30 cellular contexts compared by ENCODE assay signal in genomic region chr1:78222225-78222961, GRCh38.
A peak's percentile ranks its signal among the peaks of the same experiment; 100 is the strongest.
DNase-seq lines count a peak whose midpoint lies in the region; ATAC-seq, FAIRE-seq and TF ChIP-seq lines count a peak whose summit lies in the region.
"Had no signal": no experiment of that assay in that cellular context is flagged by ENCODE, and none has a peak within 500 bp of the region (broad histone marks: within the 10 kb centered on the region; RNA-seq: fewer than 3 reads in every experiment).

No MANE protein-coding gene starts in this region.

- no peaks in the 10 kb centered on the region for H3K36me3 Mint-ChIP-seq in nephron progenitor cell (ENCODE audit: low read depth)
- H3K36me3 Mint-ChIP-seq: CD14-positive monocyte; CD8-positive, alpha-beta memory T cell; IgD-negative memory B cell had no signal

- no peaks in the 10 kb centered on the region for H3K27me3 ChIP-seq in mammary epithelial cell (ENCODE audit: insufficient read depth, low read length)
- H3K27me3 ChIP-seq in right lobe of liver: no peaks in the 10 kb centered on the region
- H3K27me3 ChIP-seq: SJCRH30 had no signal

- intact Hi-C loops in mammary epithelial cell (cut with micrococcal nuclease): no loop called here
- intact Hi-C loops in right lobe of liver (cut with DNase I): no loop called here

- ATAC-seq in right lobe of liver (peak; percentile 50 to 73 (median 59)), HG02642 (IDR thresholded peaks at IDR 0.05; ENCODE audit: poor library complexity, unreplicated experiment) (no peak)
- ATAC-seq: A549, GM23338, Right ventricle myocardium inferior, SK-N-SH treated with all-trans-retinoic acid at 6 μM for 48 hours had no signal

- 31% methylated on average over 5 of the region's 5 CpGs for WGBS in mammary epithelial cell (ENCODE audit: low coverage, missing lambda C conversion rate)
- WGBS in right lobe of liver (ENCODE audit: insufficient coverage, low coverage, low lambda C conversion rate, missing lambda C conversion rate): 20% methylated on average over 5 of the region's 5 CpGs

- CTCF ChIA-PET in mammary epithelial cell (lab: Charles Lee; ENCODE audit: low non-redundant PET): interaction anchor here (0.6 kb wide), 1 partner anchor 1275 kb away, joined by 3 read pairs; no protein-coding TSS in a partner anchor

- TF ChIP-seq POLR2A in H54 (IDR thresholded peaks at IDR 0.05; ENCODE audit: low read depth, low read length): no peak
- TF ChIP-seq POLR2A in right lobe of liver (IDR thresholded peaks at IDR 0.05): no peak

- peak; percentile 30 for FAIRE-seq in H54 (lab: Jason Lieb, UNC)
- FAIRE-seq: A549, GM18507 had no signal

- H3K9ac ChIP-seq in mammary epithelial cell (ENCODE audit: insufficient read depth, low read length): no peak overlapping the region
- H3K9ac ChIP-seq: KMS-11 had no signal

- peaks cover 9% of the 10 kb centered on the region for H3K9me3 ChIP-seq in mammary epithelial cell (replicated peaks; ENCODE audit: insufficient read depth, low read length)
- peaks cover 0 to 4% (median 0%) of the 10 kb centered on the region in 4 donors for H3K9me3 ChIP-seq in right lobe of liver
- H3K9me3 ChIP-seq: A549, HAP-1, SJCRH30 had no signal

- dilution Hi-C loops in mammary epithelial cell (cut with HindIII; ENCODE audit: low sequenced_read_pairs): no loop called here

- in situ Hi-C loops in mammary epithelial cell (cut with MboI; ENCODE audit: low sequenced_read_pairs in 2 of 2): no loop called here

- no peak overlapping the region for H3K27ac ChIP-seq in mammary epithelial cell (ENCODE audit: insufficient read depth, low read depth, low read length)
- peak overlapping the region in 2 of 3 donors; percentile 61 to 85 for H3K27ac ChIP-seq in right lobe of liver
- H3K27ac ChIP-seq: A549, KMS-11, PC-9, SJCRH30 had no signal

- H3K4me3 ChIP-seq in AG10803 (ENCODE audit: low read length) (no peak overlapping the region), mammary epithelial cell (replicated peaks in 1 of 3; ENCODE audit: insufficient read depth in 1 of 3, low read depth in 2 of 3, low read length in 3 of 3) (no peak overlapping the region), right lobe of liver (peak overlapping the region in 1 of 3 donors; percentile 2)
- H3K4me3 ChIP-seq: A549, GM23338, HAP-1, PC-9, SJCRH30 had no signal

- no peak overlapping the region for H3K27ac Mint-ChIP-seq in nephron progenitor cell
- H3K27ac Mint-ChIP-seq: B cell; CD14-positive monocyte; CD8-positive, alpha-beta memory T cell; GM23338; IgD-negative memory B cell had no signal

- BruUV-seq in mammary epithelial cell (replicated peaks; lab: Mats Ljungman, UMichigan): no TSS peak

- H3K4me1 ChIP-seq in mammary epithelial cell (ENCODE audit: insufficient read depth, low read length) (peaks cover 13% of the 10 kb centered on the region), right lobe of liver (peaks cover 0 to 42% (median 16%) of the 10 kb centered on the region in 4 donors)
- H3K4me1 ChIP-seq: A549, HAP-1, SJCRH30 had no signal

- DNase-seq in AG10803 (ENCODE audit: low read depth) (peak; percentile 5), H54 (ENCODE audit: insufficient read length, low spot score) (no peak), mammary epithelial cell (peak; percentile 25), right lobe of liver (no peak), NCI-H128 (lab: John Stamatoyannopoulos, UW; ENCODE audit: unreplicated experiment) (no peak), NCI-H187 (lab: John Stamatoyannopoulos, UW) (no peak), nephron progenitor cell (no peak)
- DNase-seq: CD8-positive, alpha-beta memory T cell; DND-41; NCI-H1092 treated with DMSO at 0.1 percent for 48 hours; NCI-H1436 treated with DMSO at 0.1 percent for 48 hours; NCI-H1930; NCI-H2107; NCI-H446; NCI-H524 treated with DMSO at 0.1 percent for 48 hours; NCI-H82; NK-92 treated with Interleukin-12 subunit alpha and Interleukin-12 subunit beta, amount 100 ng/mL, for 24 hours; PC-9; SJCRH30 had no signal

- H3K79me2 ChIP-seq in mammary epithelial cell (ENCODE audit: insufficient read depth, low read length): no peaks in the 10 kb centered on the region

- peaks cover 21% of the 10 kb centered on the region for H3K27me3 Mint-ChIP-seq in nephron progenitor cell (ENCODE audit: low read depth, poor library complexity)
- H3K27me3 Mint-ChIP-seq: B cell had no signal

- TF ChIP-seq CTCF in AG10803 (conservative IDR thresholded peaks at IDR 0.05; ENCODE audit: low read length) (no peak), mammary epithelial cell (conservative IDR thresholded peaks at IDR 0.05 in 1 of 2, IDR thresholded peaks at IDR 0.05 in 1 of 2; ENCODE audit: extremely low read depth in 1 of 2, insufficient read depth in 1 of 2, low read depth in 1 of 2, low read length in 2 of 2) (no peak), right lobe of liver (IDR thresholded peaks at IDR 0.05) (no peak), nephron progenitor cell (IDR thresholded peaks at IDR 0.05) (no peak)

- no peak overlapping the region for H3K4me2 ChIP-seq in mammary epithelial cell (ENCODE audit: insufficient read depth, low read depth, low read length)
- H3K4me2 ChIP-seq: A549, GM23338, KMS-11, PC-9 had no signal

- no peaks in the 10 kb centered on the region for H3K4me1 Mint-ChIP-seq in nephron progenitor cell
- H3K4me1 Mint-ChIP-seq: B cell; CD14-positive monocyte; CD8-positive, alpha-beta memory T cell had no signal

- H3K9me3 Mint-ChIP-seq in nephron progenitor cell: peaks cover 29% of the 10 kb centered on the region

- H3K36me3 ChIP-seq in mammary epithelial cell (ENCODE audit: insufficient read depth, low read length) (no peaks in the 10 kb centered on the region), right lobe of liver (no peaks in the 10 kb centered on the region)
- H3K36me3 ChIP-seq: HAP-1, SJCRH30 had no signal

- H2AFZ ChIP-seq in mammary epithelial cell (ENCODE audit: low read depth, low read length): no peak overlapping the region
- H2AFZ ChIP-seq: PC-9 had no signal

- H3K4me3 Mint-ChIP-seq in nephron progenitor cell: no peak overlapping the region
- H3K4me3 Mint-ChIP-seq: B cell; CD14-positive monocyte; CD8-positive, alpha-beta memory T cell; GM23338; IgD-negative memory B cell had no signal

- no peaks in the 10 kb centered on the region for H4K20me1 ChIP-seq in mammary epithelial cell (ENCODE audit: insufficient read depth, low read length)

Comparison
In these comparisons a context has a peak if more than half of its experiments do, and no peak if none do; other contexts are left out.
1. DNase-seq: peak in AG10803 (single experiment) and mammary epithelial cell (single experiment); none in H54 (single experiment), right lobe of liver (0 of 3), NCI-H128 (single experiment), NCI-H187 (0 of 2) and nephron progenitor cell (single experiment).